10 cellular contexts compared by ENCODE assay signal in genomic region chr2:7744827-7745226, GRCh38.
A peak's percentile ranks its signal among the peaks of the same experiment; 100 is the strongest.
DNase-seq lines count a peak whose midpoint lies in the region; ATAC-seq and TF ChIP-seq lines count a peak whose summit lies in the region.
"Had no signal": no experiment of that assay in that cellular context is flagged by ENCODE, and none has a peak within 500 bp of the region (broad histone marks: within the 10 kb centered on the region; RNA-seq: fewer than 3 reads in every experiment).

No MANE protein-coding gene starts in this region.

- peaks cover 16% of the 10 kb centered on the region for H3K4me1 ChIP-seq in Loucy (ENCODE audit: insufficient read depth, low read length, poor library complexity, severe bottlenecking)
- H3K4me1 ChIP-seq in lower lobe of right lung, result no peaks in the 10 kb centered on the region
- H3K4me1 ChIP-seq: esophagus muscularis mucosa, upper lobe of left lung had no signal

- peak; percentile 47 for DNase-seq in NCI-H1092 treated with DMSO at 0.1 percent for 48 hours (lab: John Stamatoyannopoulos, UW)
- no peak for DNase-seq in NCI-H1092 (lab: John Stamatoyannopoulos, UW)
- peak; percentile 13 for DNase-seq in activated T-helper 1 cell treated with Interleukin-2 at 50 U/mL for 16 hours (ENCODE audit: low read depth)
- DNase-seq in lower lobe of right lung, result no peak
- no peak for DNase-seq in HuH-7.5 (ENCODE audit: low spot score)
- no peak for DNase-seq in HPDE6-E6E7 (ENCODE audit: extremely low spot score)

- H3K9me3 ChIP-seq in Loucy (ENCODE audit: insufficient read depth, low read depth, low read length) (no peaks in the 10 kb centered on the region), lower lobe of right lung (no peaks in the 10 kb centered on the region)
- H3K9me3 ChIP-seq: esophagus muscularis mucosa, upper lobe of left lung had no signal

- no peak overlapping the region for H2AFZ ChIP-seq in Loucy (ENCODE audit: low read length)

- H3K27ac ChIP-seq in lower lobe of right lung, result no peak overlapping the region
- H3K27ac ChIP-seq: esophagus muscularis mucosa, upper lobe of left lung had no signal

- ATAC-seq in lower lobe of right lung, result peak; percentile 56 to 59
- no peak for ATAC-seq in GM18502 (IDR thresholded peaks at IDR 0.05; ENCODE audit: poor library complexity, unreplicated experiment)

- H3K79me2 ChIP-seq in Loucy (ENCODE audit: insufficient read depth, low read length), result no peaks in the 10 kb centered on the region

- TF ChIP-seq CTCF in Loucy (conservative IDR thresholded peaks at IDR 0.05; ENCODE audit: low read length), result no peak
- TF ChIP-seq CTCF in lower lobe of right lung (IDR thresholded peaks at IDR 0.05), result no peak

- intact Hi-C loops in lower lobe of right lung (cut with DNase I), result no loop called here

- no peak overlapping the region for H3K9ac ChIP-seq in Loucy (ENCODE audit: low read depth, low read length, poor library complexity, severe bottlenecking)

- H3K27me3 ChIP-seq in Loucy (ENCODE audit: insufficient read depth, low read length, poor library complexity, severe bottlenecking) (no peaks in the 10 kb centered on the region), lower lobe of right lung (ENCODE audit: low read depth) (no peaks in the 10 kb centered on the region)
- H3K27me3 ChIP-seq: esophagus muscularis mucosa, upper lobe of left lung had no signal

- H3K9me2 ChIP-seq in Loucy (replicated peaks; ENCODE audit: low read depth, low read length), result no peaks in the 10 kb centered on the region

- no peak overlapping the region for H3K4me3 ChIP-seq in Loucy (ENCODE audit: low read length, poor library complexity, severe bottlenecking)
- H3K4me3 ChIP-seq in lower lobe of right lung, result no peak overlapping the region
- H3K4me3 ChIP-seq: esophagus muscularis mucosa, upper lobe of left lung had no signal

- H3F3A ChIP-seq in Loucy (ENCODE audit: low read depth), result no peaks in the 10 kb centered on the region

- no peaks in the 10 kb centered on the region for H4K20me1 ChIP-seq in Loucy (ENCODE audit: insufficient read depth, low read length, poor library complexity, severe bottlenecking)

- H3K4me2 ChIP-seq in Loucy (ENCODE audit: low read depth, low read length, poor library complexity, severe bottlenecking), result peak overlapping the region; percentile 10

- no peaks in the 10 kb centered on the region for H3K36me3 ChIP-seq in Loucy (ENCODE audit: insufficient read depth, low read length)
- no peaks in the 10 kb centered on the region for H3K36me3 ChIP-seq in lower lobe of right lung
- H3K36me3 ChIP-seq: esophagus muscularis mucosa, upper lobe of left lung had no signal

Comparison
In these comparisons a context has a peak if more than half of its experiments do, and no peak if none do; other contexts are left out.
1. DNase-seq: peak in NCI-H1092 treated with DMSO at 0.1 percent for 48 hours (single experiment) and activated T-helper 1 cell treated with Interleukin-2 at 50 U/mL for 16 hours (single experiment); none in NCI-H1092 (single experiment), lower lobe of right lung (single experiment), HuH-7.5 (single experiment) and HPDE6-E6E7 (single experiment).